23 cellular contexts compared by ENCODE assay signal in the genomic region with DNA sequence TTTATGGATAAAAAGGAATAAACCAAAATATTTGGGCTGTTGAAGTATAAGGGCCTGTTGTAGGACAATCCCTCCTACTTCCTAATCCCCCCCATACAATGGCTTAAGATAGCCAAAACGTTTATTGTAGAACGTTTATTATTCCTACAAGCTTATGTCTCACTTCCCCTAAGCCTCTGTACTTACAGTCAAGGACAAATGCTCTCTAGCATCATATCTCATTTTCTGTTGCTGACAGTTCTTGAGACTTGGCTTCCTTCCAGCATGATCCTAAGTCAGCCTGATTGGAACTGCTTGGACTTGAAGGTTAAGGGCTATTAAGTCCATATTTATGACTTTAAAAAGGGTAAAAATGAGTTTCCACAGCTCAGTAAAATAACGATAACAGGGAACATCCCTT. TPM values are rescaled to one million over a fixed set of nuclear protein-coding genes. Genes with fewer than 3 reads are reported as not detected.
DNase-seq lines count a peak whose midpoint lies in the region; ATAC-seq and TF ChIP-seq lines count a peak whose summit lies in the region.
"Had no signal": no experiment of that assay in that cellular context is flagged by ENCODE, and none has a peak within 500 bp of the region (broad histone marks: within the 10 kb centered on the region; RNA-seq: fewer than 3 reads in every experiment).

No MANE protein-coding gene starts in this region.

- H3K36me3 Mint-ChIP-seq in activated CD8-positive, alpha-beta T cell treated with anti-CD3 and anti-CD28 coated beads for 36 hours (ENCODE audit: low read depth) = peaks cover 20% of the 10 kb centered on the region

- no peak overlapping the region for H3K4me3 Mint-ChIP-seq in activated CD8-positive, alpha-beta T cell treated with anti-CD3 and anti-CD28 coated beads for 36 hours
- H3K4me3 Mint-ChIP-seq: activated CD4-positive, alpha-beta memory T cell treated with anti-CD3 and anti-CD28 coated beads for 36 hours; H9; naive B cell; stimulated activated naive B cell treated with anti-CD40 and anti-IgM and Interleukin-4, amounts not matched to agents 10 μg/mL and 1 μg/mL and 100 μg/mL, for 72 hours had no signal

- no peak overlapping the region for H3K27ac Mint-ChIP-seq in activated CD8-positive, alpha-beta T cell treated with anti-CD3 and anti-CD28 coated beads for 36 hours
- H3K27ac Mint-ChIP-seq: activated CD4-positive, alpha-beta memory T cell treated with anti-CD3 and anti-CD28 coated beads for 36 hours; H9; stimulated activated naive B cell treated with anti-CD40 and anti-IgM and Interleukin-4, amounts not matched to agents 10 μg/mL and 1 μg/mL and 100 μg/mL, for 72 hours had no signal

- no peak for TF ChIP-seq CTCF in activated CD8-positive, alpha-beta T cell treated with anti-CD3 and anti-CD28 coated beads for 36 hours (IDR thresholded peaks at IDR 0.05)

- intact Hi-C loops in activated CD8-positive, alpha-beta T cell treated with anti-CD3 and anti-CD28 coated beads for 36 hours (cut with micrococcal nuclease) = no loop called here

- CTCF ChIA-PET in activated CD8-positive, alpha-beta T cell treated with anti-CD3 and anti-CD28 coated beads for 36 hours (lab: Charles Lee) = no interaction called here
- CTCF ChIA-PET in HEK293T (lab: Yijun Ruan, JAX) = no interaction called here

- H3K4me1 Mint-ChIP-seq in activated CD8-positive, alpha-beta T cell treated with anti-CD3 and anti-CD28 coated beads for 36 hours (ENCODE audit: low read depth) = no peaks in the 10 kb centered on the region
- H3K4me1 Mint-ChIP-seq: naive B cell had no signal

- DNase-seq in NCI-H2029 treated with DMSO at 0.1 percent for 48 hours (lab: John Stamatoyannopoulos, UW) = peak; percentile 7
- DNase-seq in NCI-H2029 (lab: John Stamatoyannopoulos, UW) = no peak
- peak; percentile 84 for DNase-seq in DMS79 treated with DMSO at 0.1 percent for 48 hours (lab: John Stamatoyannopoulos, UW)
- DNase-seq in OCI-M1 (lab: John Stamatoyannopoulos, UW) = peak; percentile 57
- DNase-seq in glomerular endothelial cell (ENCODE audit: extremely low read depth, low read depth, low spot score) = peak; percentile 29
- DNase-seq in activated CD8-positive, alpha-beta T cell treated with anti-CD3 and anti-CD28 coated beads for 36 hours = no peak
- no peak for DNase-seq in T-helper 1 cell
- no peak for DNase-seq in HEK293T (ENCODE audit: extremely low spot score)
- DNase-seq: activated CD4-positive, alpha-beta memory T cell treated with anti-CD3 and anti-CD28 coated beads for 36 hours; activated effector memory CD4-positive, alpha-beta T cell treated with anti-CD3 and anti-CD28 coated beads, Interleukin-2, amount 50 U/mL, for 16 hours; H9; heart right ventricle; left cardiac atrium; mesenchymal stem cell; naive B cell; NCI-H1092; NCI-H69; SHP77; stimulated activated naive B cell treated with anti-CD40 and anti-IgM and Interleukin-4, amounts not matched to agents 10 μg/mL and 1 μg/mL and 100 μg/mL, for 72 hours had no signal

- H3K27me3 Mint-ChIP-seq in activated CD8-positive, alpha-beta T cell treated with anti-CD3 and anti-CD28 coated beads for 36 hours = no peaks in the 10 kb centered on the region
- H3K27me3 Mint-ChIP-seq: activated CD4-positive, alpha-beta memory T cell treated with anti-CD3 and anti-CD28 coated beads for 36 hours; naive B cell; stimulated activated naive B cell treated with anti-CD40 and anti-IgM and Interleukin-4, amounts not matched to agents 10 μg/mL and 1 μg/mL and 100 μg/mL, for 72 hours had no signal

- ATAC-seq in activated CD8-positive, alpha-beta T cell treated with anti-CD3 and anti-CD28 coated beads for 36 hours = no peak
- ATAC-seq: A549; activated CD4-positive, CD25-positive, alpha-beta regulatory T cell treated with anti-CD3 and anti-CD28 coated beads, Interleukin-2, amount 50 U/mL, for 24 hours; GM12878; stimulated activated naive B cell treated with anti-CD40 and anti-IgM and Interleukin-4, amounts not matched to agents 10 μg/mL and 1 μg/mL and 100 μg/mL, for 72 hours had no signal

- no peaks in the 10 kb centered on the region for H3K9me3 Mint-ChIP-seq in activated CD8-positive, alpha-beta T cell treated with anti-CD3 and anti-CD28 coated beads for 36 hours
- H3K9me3 Mint-ChIP-seq: activated CD4-positive, alpha-beta memory T cell treated with anti-CD3 and anti-CD28 coated beads for 36 hours; H9; naive B cell; stimulated activated naive B cell treated with anti-CD40 and anti-IgM and Interleukin-4, amounts not matched to agents 10 μg/mL and 1 μg/mL and 100 μg/mL, for 72 hours had no signal

- POLR2A ChIA-PET in activated CD8-positive, alpha-beta T cell treated with anti-CD3 and anti-CD28 coated beads for 36 hours (lab: Charles Lee) = interaction anchor here (0.6 kb wide), 1 partner anchor 34 kb away, joined by 3 read pairs; no protein-coding TSS in a partner anchor
- POLR2A ChIA-PET in HEK293T (lab: Yijun Ruan, JAX) = no interaction called here

TF ChIP-seq in HEK293T, 16 proteins besides CTCF, POLR2A, EP300 and RAD21:
- no peak for TF ChIP-seq FOXA1 (IDR thresholded peaks at IDR 0.05)
- no peak for TF ChIP-seq ELF4 (IDR thresholded peaks at IDR 0.05)
TF ChIP-seq in HEK293T: peak in this region for 0.

RNA-seq across cellular contexts. Expression of a gene that starts 8.8 kb away (rescaled TPM):
- 1.4 TPM in 1 of 2 replicates, not detected in the other for total RNA-seq in glomerular endothelial cell
- 1 to 10 TPM in 1 of 2 experiments, under 1 TPM in 1; 0.67 to 1.1 TPM for total RNA-seq in activated CD8-positive, alpha-beta T cell treated with anti-CD3 and anti-CD28 coated beads for 36 hours
- total RNA-seq: vagina had no signal

RNA-seq across cellular contexts. Expression of a gene that starts 19.8 kb away (rescaled TPM):
- 23.6 and 23.7 TPM in 2 replicates for total RNA-seq in glomerular endothelial cell
- 10 to 100 TPM; 13.9 to 22.8 TPM for total RNA-seq in activated CD8-positive, alpha-beta T cell treated with anti-CD3 and anti-CD28 coated beads for 36 hours

RNA-seq across cellular contexts. Expression of a gene that starts 25.8 kb away (rescaled TPM):
- 17.3 and 21.1 TPM in 2 replicates for total RNA-seq in glomerular endothelial cell
- 10 to 100 TPM; 21.3 TPM for total RNA-seq in activated CD8-positive, alpha-beta T cell treated with anti-CD3 and anti-CD28 coated beads for 36 hours

Comparison
In these comparisons a context has a peak if more than half of its experiments do, and no peak if none do; other contexts are left out.
1. DNase-seq: peak in NCI-H2029 treated with DMSO at 0.1 percent for 48 hours (single experiment), DMS79 treated with DMSO at 0.1 percent for 48 hours (single experiment), OCI-M1 (single experiment) and glomerular endothelial cell (single experiment); none in NCI-H2029 (single experiment), activated CD8-positive, alpha-beta T cell treated with anti-CD3 and anti-CD28 coated beads for 36 hours (single experiment), T-helper 1 cell (0 of 5) and HEK293T (single experiment).